ENCODE assay signal across 9 cellular contexts in the genomic region with DNA sequence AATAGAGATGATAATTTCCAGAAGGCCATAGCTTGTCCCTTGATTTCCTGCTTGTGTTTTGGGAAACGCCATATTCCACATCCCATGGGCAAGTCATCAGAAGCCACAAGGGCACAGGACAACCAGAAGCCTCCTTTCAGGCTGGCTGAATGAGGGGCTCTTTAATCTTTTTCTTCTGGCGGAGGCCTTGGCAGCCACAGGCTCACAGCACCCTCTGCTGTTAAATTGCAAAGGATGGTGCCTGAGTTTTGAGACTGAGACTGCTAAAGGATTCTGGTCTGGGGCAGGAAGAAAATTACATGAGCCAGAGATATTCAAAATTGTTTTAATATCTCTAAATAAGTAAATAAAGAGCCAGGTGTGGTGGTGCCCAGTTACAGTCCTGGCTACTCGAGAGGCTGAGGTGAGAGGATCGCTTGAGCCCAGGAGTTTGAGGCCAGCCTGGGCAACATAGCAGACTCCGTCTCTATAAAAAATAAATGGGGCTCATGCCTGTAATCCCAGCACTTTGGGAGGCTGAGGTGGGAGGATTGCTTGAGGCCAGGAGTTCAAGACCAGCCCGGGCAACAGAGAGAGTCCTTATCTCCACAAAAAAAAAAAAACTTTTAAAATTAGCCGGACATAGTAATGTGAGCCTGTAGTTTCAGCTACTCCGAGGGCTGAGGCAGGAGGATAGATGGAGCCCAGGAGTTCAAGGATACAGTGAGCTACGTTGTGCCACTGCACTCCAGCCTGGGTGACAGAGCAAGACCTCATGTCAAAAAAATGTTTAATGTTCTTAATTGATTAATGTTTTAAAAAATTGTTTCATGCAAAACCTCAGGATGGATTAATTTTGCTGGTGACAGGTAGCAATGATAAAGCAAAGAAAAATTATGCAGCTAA. TPM values are rescaled to one million over a fixed set of nuclear protein-coding genes. Genes with fewer than 3 reads are reported as not detected.
DNase-seq lines count a peak whose midpoint lies in the region; ATAC-seq and TF ChIP-seq lines count a peak whose summit lies in the region.
"Had no signal": no experiment of that assay in that cellular context is flagged by ENCODE, and none has a peak within 500 bp of the region (broad histone marks: within the 10 kb centered on the region; RNA-seq: fewer than 3 reads in every experiment).

No MANE protein-coding gene starts in this region.

- no peak for TF ChIP-seq POLR2A in testis (IDR thresholded peaks at IDR 0.05)

- 37 to 43% methylated on average over 9 of the region's 9 CpGs for WGBS in testis, 2 donors

- H3K4me3 ChIP-seq in LNCaP clone FGC (ENCODE audit: low read depth, low read length) (no peak overlapping the region), SJSA1 (no peak overlapping the region), left lung (no peak overlapping the region), testis (no peak overlapping the region)
- H3K4me3 ChIP-seq: BLaER1 treated with 17β-estradiol and CSF1 and Interleukin-3, amounts not matched to agents 10 nM and 100 nM had no signal

- ATAC-seq in left lung: peak; percentile 84
- ATAC-seq in HG03045 (IDR thresholded peaks at IDR 0.05; ENCODE audit: unreplicated experiment): no peak

- H3K4me1 ChIP-seq in SJSA1 (replicated peaks) (peaks cover 6% of the 10 kb centered on the region; the same call in 1 of the 2 replicates), left lung (no peaks in the 10 kb centered on the region), testis (no peaks in the 10 kb centered on the region)
- H3K4me1 ChIP-seq: BLaER1 treated with 17β-estradiol and CSF1 and Interleukin-3, amounts not matched to agents 10 nM and 100 nM had no signal

- no peaks in the 10 kb centered on the region for H3K36me3 ChIP-seq in SJSA1
- no peaks in the 10 kb centered on the region for H3K36me3 ChIP-seq in left lung
- H3K36me3 ChIP-seq in testis (ENCODE audit: low read depth, missing control alignments): no peaks in the 10 kb centered on the region
- H3K36me3 ChIP-seq: BLaER1 treated with 17β-estradiol and CSF1 and Interleukin-3, amounts not matched to agents 10 nM and 100 nM had no signal

- H3K27ac ChIP-seq in SJSA1: no peak overlapping the region
- no peak overlapping the region for H3K27ac ChIP-seq in left lung
- H3K27ac ChIP-seq in testis: no peak overlapping the region
- H3K27ac ChIP-seq: BLaER1 treated with 17β-estradiol and CSF1 and Interleukin-3, amounts not matched to agents 10 nM and 100 nM had no signal

- intact Hi-C loops in left lung (cut with DNase I): loop anchor here in 1 of 2 donors (10.0 kb wide), 1 partner anchor 93 kb away; a partner anchor contains a TSS
- intact Hi-C loops in testis (cut with DNase I; ENCODE audit: low total_unique reads): no loop called here

- H3K9me3 ChIP-seq in SJSA1 (replicated peaks) (no peaks in the 10 kb centered on the region), left lung (no peaks in the 10 kb centered on the region), testis (no peaks in the 10 kb centered on the region)
- H3K9me3 ChIP-seq: BLaER1 treated with 17β-estradiol and CSF1 and Interleukin-3, amounts not matched to agents 10 nM and 100 nM had no signal

- H3K27me3 ChIP-seq in SJSA1 (replicated peaks): peaks cover 5% of the 10 kb centered on the region; the same call in 1 of the 2 replicates
- H3K27me3 ChIP-seq in left lung: no peaks in the 10 kb centered on the region
- no peaks in the 10 kb centered on the region for H3K27me3 ChIP-seq in testis
- H3K27me3 ChIP-seq: BLaER1 treated with 17β-estradiol and CSF1 and Interleukin-3, amounts not matched to agents 10 nM and 100 nM had no signal

- TF ChIP-seq CTCF in LNCaP clone FGC (IDR thresholded peaks at IDR 0.05; ENCODE audit: control insufficient read depth, extremely low read depth, insufficient read depth) (peak; percentile 83), left lung (IDR thresholded peaks at IDR 0.05) (peak; percentile 34 to 37), testis (IDR thresholded peaks at IDR 0.05) (peak; percentile 40 to 47 (median 46))

- DNase-seq in NCI-H2029 (lab: John Stamatoyannopoulos, UW) (peak; percentile 18), NCI-H2029 treated with DMSO at 0.1 percent for 48 hours (lab: John Stamatoyannopoulos, UW) (no peak), LNCaP clone FGC (ENCODE audit: low read depth) (no peak), SJSA1 (ENCODE audit: low read depth in 1 of 2, low spot score in 2 of 2) (peak; percentile 34 to 46), cerebellar cortex (ENCODE audit: low spot score) (peak; percentile 58), left lung (no peak), testis (peak; percentile 32)

RNA-seq across cellular contexts. Expression of a gene that starts 26.3 kb away (rescaled TPM):
- total RNA-seq in SJSA1 (2014; rRNA removed; shearing (Covaris generic)): 29.8 and 59.7 TPM in 2 replicates
- 10 to 100 TPM; 27.5 to 34.7 TPM for total RNA-seq in left lung
- 10 to 100 TPM; 62.0 to 84.3 TPM for total RNA-seq in testis
- 184 TPM for polyA plus RNA-seq in testis (ENCODE audit: insufficient read depth, low read depth, low replicate concordance)

RNA-seq across cellular contexts. Expression of a gene that starts 37.4 kb away (rescaled TPM):
- not detected in 2 replicates for total RNA-seq in SJSA1 (2014; rRNA removed; shearing (Covaris generic))
- total RNA-seq in left lung (not detected), testis (under 1 TPM in 1 of 2 donors, not detected in 1; 0.06 TPM)
- polyA plus RNA-seq in testis (ENCODE audit: insufficient read depth, low read depth, low replicate concordance): 0.26 TPM

RNA-seq across cellular contexts. Expression of a gene that starts 41.9 kb away (rescaled TPM):
- 1.2 and 2.1 TPM in 2 replicates for total RNA-seq in SJSA1 (2014; rRNA removed; shearing (Covaris generic))
- total RNA-seq in left lung (under 1 TPM; 0.26 to 0.65 TPM), testis (1 to 10 TPM; 2.8 to 5.2 TPM)
- 5.5 TPM for polyA plus RNA-seq in testis (ENCODE audit: insufficient read depth, low read depth, low replicate concordance)

RNA-seq across cellular contexts. Expression of a gene that starts 42.4 kb away (rescaled TPM):
- 5.7 and 17.0 TPM in 2 replicates for total RNA-seq in SJSA1 (2014; rRNA removed; shearing (Covaris generic))
- total RNA-seq in left lung (10 to 100 TPM; 14.9 to 16.9 TPM), testis (10 to 100 TPM; 18.5 to 20.2 TPM)
- 17.5 TPM for polyA plus RNA-seq in testis (ENCODE audit: insufficient read depth, low read depth, low replicate concordance)

Comparison
In these comparisons a context has a peak if more than half of its experiments do, and no peak if none do; other contexts are left out.
1. DNase-seq: peak in NCI-H2029 (single experiment), SJSA1 (2 of 2), cerebellar cortex (single experiment) and testis (single experiment); none in NCI-H2029 treated with DMSO at 0.1 percent for 48 hours (single experiment), LNCaP clone FGC (single experiment) and left lung (0 of 2).
2. Peak in every context shown above with its lines, with median percentiles within 50 percentile points of each other: CTCF ChIP-seq.